In genomic region chr2:203535078-203535783, GRCh38 we compare ENCODE assay signal across 1 cellular context.
TF ChIP-seq lines count a peak whose summit lies in the region.

Gene RAPH1, minus strand, starts transcription at chr2:203535301. Its CDS starts 39,948 bp downstream, at chr2:203495353.

TF ChIP-seq in WTC11, 78 proteins besides CTCF, POLR2A, EP300 and RAD21 (continued from another document):
- TF ChIP-seq E2F4 (CRISPR knock-in tag; IDR thresholded peaks at IDR 0.05; ENCODE audit: borderline replicate concordance, low read depth) (0 out of 2 replicates have a peak, but pooled peaks have one; percentile 53), E2F5 (CRISPR knock-in tag; IDR thresholded peaks at IDR 0.05) (0 out of 2 replicates have a peak, but pooled peaks have one; percentile 44)
